Comparison of ENCODE assay signal across 1 cellular context in the genomic region with DNA sequence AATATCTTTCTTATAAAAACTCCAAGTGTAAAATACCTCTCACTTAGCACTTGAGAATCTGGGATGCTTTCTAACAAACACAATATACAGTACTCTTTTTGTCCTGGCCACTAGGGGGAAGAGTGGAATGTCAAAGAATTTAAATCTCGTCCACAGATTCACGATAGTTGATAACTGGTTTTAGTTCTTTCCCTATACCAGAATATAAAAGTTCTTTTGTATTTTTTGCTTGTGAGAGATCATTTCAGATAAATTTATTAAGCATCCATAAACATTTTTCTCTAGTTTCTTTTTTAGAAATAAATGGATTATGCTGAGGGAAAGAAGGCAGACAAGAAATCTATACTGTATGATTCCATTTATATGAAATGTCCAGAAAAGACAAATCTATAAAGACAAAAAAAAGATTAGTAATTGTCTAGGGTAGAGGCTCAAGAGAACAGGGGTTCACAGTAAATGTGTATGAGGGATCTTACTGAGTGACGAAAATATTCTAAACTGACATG.
TF ChIP-seq lines count a peak whose summit lies in the region.

No MANE protein-coding gene starts in this region.

TF ChIP-seq in neural cell, 6 proteins besides CTCF, POLR2A, EP300 and RAD21 (continued from another document):
- no peak for TF ChIP-seq TAF1 (IDR thresholded peaks at IDR 0.05; ENCODE audit: low read depth)
